25 cellular contexts compared by ENCODE assay signal in genomic region chr9:131612851-131613250, GRCh38.
A peak's percentile ranks its signal among the peaks of the same experiment; 100 is the strongest.
DNase-seq lines count a peak whose midpoint lies in the region; ATAC-seq and TF ChIP-seq lines count a peak whose summit lies in the region.
"Had no signal": no experiment of that assay in that cellular context is flagged by ENCODE, and none has a peak within 500 bp of the region (broad histone marks: within the 10 kb centered on the region; RNA-seq: fewer than 3 reads in every experiment).

No MANE protein-coding gene starts in this region.

- H3K79me1 ChIP-seq in mesenchymal stem cell (replicated peaks; ENCODE audit: low read length, poor library complexity, severe bottlenecking) = no peaks in the 10 kb centered on the region

- POLR2A ChIA-PET in activated CD8-positive, alpha-beta T cell treated with anti-CD3 and anti-CD28 coated beads, Interleukin-2, amount 10 ng/mL, durations not matched to agents 7 days and 5 days (lab: Charles Lee) = no interaction called here
- POLR2A ChIA-PET in activated CD8-positive, alpha-beta T cell treated with anti-CD3 and anti-CD28 coated beads for 36 hours (lab: Charles Lee) = no interaction called here

- 98% methylated on average over 7 of the region's 7 CpGs for WGBS in mesenchymal stem cell

- peak overlapping the region; percentile 41 for H3K27ac Mint-ChIP-seq in activated CD8-positive, alpha-beta T cell treated with anti-CD3 and anti-CD28 coated beads, Interleukin-2, amount 10 ng/mL, durations not matched to agents 7 days and 5 days
- H3K27ac Mint-ChIP-seq in activated CD8-positive, alpha-beta T cell treated with anti-CD3 and anti-CD28 coated beads for 36 hours = no peak overlapping the region
- peak overlapping the region; percentile 46 for H3K27ac Mint-ChIP-seq in activated T-helper 1 cell treated with anti-CD3 and anti-CD28 coated beads, Interleukin-12 subunit alpha, Interleukin-12 subunit beta, Interleukin-2, Interleukin-4 antibody, amounts not matched to agents 30 ng/mL and 10 ng/mL and 1 ng/mL, durations not matched to agents 14 hours and 24 hours and 36 hours
- H3K27ac Mint-ChIP-seq: CD4-positive, alpha-beta T cell; nephron progenitor cell had no signal

- no peak overlapping the region for H2BK120ac ChIP-seq in mesenchymal stem cell (ENCODE audit: low read depth, low read length)

- no peaks in the 10 kb centered on the region for H3K9me3 Mint-ChIP-seq in activated CD8-positive, alpha-beta T cell treated with anti-CD3 and anti-CD28 coated beads, Interleukin-2, amount 10 ng/mL, durations not matched to agents 7 days and 5 days (ENCODE audit: insufficient read depth)
- no peaks in the 10 kb centered on the region for H3K9me3 Mint-ChIP-seq in activated CD8-positive, alpha-beta T cell treated with anti-CD3 and anti-CD28 coated beads for 36 hours
- no peaks in the 10 kb centered on the region for H3K9me3 Mint-ChIP-seq in activated T-helper 1 cell treated with anti-CD3 and anti-CD28 coated beads, Interleukin-12 subunit alpha, Interleukin-12 subunit beta, Interleukin-2, Interleukin-4 antibody, amounts not matched to agents 30 ng/mL and 10 ng/mL and 1 ng/mL, durations not matched to agents 14 hours and 24 hours and 36 hours
- H3K9me3 Mint-ChIP-seq: CD4-positive, alpha-beta T cell; nephron progenitor cell; type B pancreatic cell had no signal

- peaks cover 33 to 61% of the 10 kb centered on the region in 2 experiments for H3K36me3 ChIP-seq in mesenchymal stem cell (ENCODE audit: control insufficient read depth in 1 of 2, insufficient read depth in 2 of 2, low read depth in 1 of 2, low read length in 2 of 2)
- H3K36me3 ChIP-seq: SJSA1 had no signal

- no peak overlapping the region for H4K8ac ChIP-seq in mesenchymal stem cell (ENCODE audit: low read length)

- no peak for TF ChIP-seq CTCF in activated CD8-positive, alpha-beta T cell treated with anti-CD3 and anti-CD28 coated beads for 36 hours (IDR thresholded peaks at IDR 0.05)

- H3K4me2 ChIP-seq in mesenchymal stem cell (ENCODE audit: low read length, poor library complexity, severe bottlenecking) = no peak overlapping the region

- DNase-seq in activated CD8-positive, alpha-beta T cell treated with anti-CD3 and anti-CD28 coated beads, Interleukin-2, amount 10 ng/mL, durations not matched to agents 7 days and 5 days = no peak
- no peak for DNase-seq in activated CD8-positive, alpha-beta T cell treated with anti-CD3 and anti-CD28 coated beads for 36 hours
- DNase-seq in CD1c-positive myeloid dendritic cell (ENCODE audit: extremely low spot score) (peak; percentile 40), mesenchymal stem cell (no peak), NCI-H526 (lab: John Stamatoyannopoulos, UW) (no peak), activated gamma-delta T cell treated with Interleukin-2 at 50 U/mL for 16 hours (no peak)
- DNase-seq in activated T-helper 1 cell treated with anti-CD3 and anti-CD28 coated beads, Interleukin-12 subunit alpha, Interleukin-12 subunit beta, Interleukin-2, Interleukin-4 antibody, amounts not matched to agents 30 ng/mL and 10 ng/mL and 1 ng/mL, durations not matched to agents 14 hours and 24 hours and 36 hours (ENCODE audit: low spot score) = no peak
- DNase-seq in activated effector memory CD4-positive, alpha-beta T cell treated with anti-CD3 and anti-CD28 coated beads, Interleukin-2, amount 50 U/mL, for 16 hours = no peak
- DNase-seq: activated CD4-positive, CD25-positive, alpha-beta regulatory T cell; activated CD8-positive, alpha-beta memory T cell treated with anti-CD3 and anti-CD28 coated beads, Interleukin-2, amount 50 U/mL, for 48 hours; activated gamma-delta T cell; CD4-positive, alpha-beta T cell; hippocampal formation; NCI-H1048; NCI-H1694 treated with DMSO at 0.1 percent for 48 hours; NCI-H2171; NCI-H510A; nephron progenitor cell; stimulated activated CD4-positive, alpha-beta T cell treated with anti-CD3 and anti-CD28 coated beads, Interleukin-15, amount 100 ng/mL, for 24 hours; stimulated activated CD4-positive, alpha-beta T cell treated with anti-CD3 and anti-CD28 coated beads, Interleukin-4, amount 100 ng/mL, for 4 hours; substantia nigra had no signal

- H3K18ac ChIP-seq in mesenchymal stem cell (ENCODE audit: low read depth in 1 of 2, low read length in 2 of 2) = no peak overlapping the region

- H3K14ac ChIP-seq in mesenchymal stem cell (ENCODE audit: low read length in 2 of 2) = no peak overlapping the region

- peaks cover 20% of the 10 kb centered on the region for H3K4me1 ChIP-seq in mesenchymal stem cell (ENCODE audit: control insufficient read depth, insufficient read depth, low read depth, low read length)

- no peak overlapping the region for H2AFZ ChIP-seq in mesenchymal stem cell (ENCODE audit: low read depth, low read length)

- intact Hi-C loops in activated CD8-positive, alpha-beta T cell treated with anti-CD3 and anti-CD28 coated beads for 36 hours (cut with micrococcal nuclease) = no loop called here
- intact Hi-C loops in activated T-helper 1 cell treated with anti-CD3 and anti-CD28 coated beads, Interleukin-12 subunit alpha, Interleukin-12 subunit beta, Interleukin-2, Interleukin-4 antibody, amounts not matched to agents 30 ng/mL and 10 ng/mL and 1 ng/mL, durations not matched to agents 14 hours and 24 hours and 36 hours (cut with micrococcal nuclease) = no loop called here

- peaks cover 49% of the 10 kb centered on the region for H3K36me3 Mint-ChIP-seq in activated CD8-positive, alpha-beta T cell treated with anti-CD3 and anti-CD28 coated beads, Interleukin-2, amount 10 ng/mL, durations not matched to agents 7 days and 5 days (ENCODE audit: low read depth)
- H3K36me3 Mint-ChIP-seq in activated CD8-positive, alpha-beta T cell treated with anti-CD3 and anti-CD28 coated beads for 36 hours (ENCODE audit: low read depth) = peaks cover 20% of the 10 kb centered on the region
- peaks cover 40% of the 10 kb centered on the region for H3K36me3 Mint-ChIP-seq in activated T-helper 1 cell treated with anti-CD3 and anti-CD28 coated beads, Interleukin-12 subunit alpha, Interleukin-12 subunit beta, Interleukin-2, Interleukin-4 antibody, amounts not matched to agents 30 ng/mL and 10 ng/mL and 1 ng/mL, durations not matched to agents 14 hours and 24 hours and 36 hours (ENCODE audit: low read depth)

- H4K91ac ChIP-seq in mesenchymal stem cell (ENCODE audit: low read length) = peak overlapping the region; percentile 35

- no peak overlapping the region for H2BK5ac ChIP-seq in mesenchymal stem cell (ENCODE audit: low read depth, low read length, poor library complexity, severe bottlenecking)

- no peak overlapping the region for H3K4ac ChIP-seq in mesenchymal stem cell (ENCODE audit: low read depth in 1 of 2, low read length in 2 of 2)

- H3K27me3 Mint-ChIP-seq in activated CD8-positive, alpha-beta T cell treated with anti-CD3 and anti-CD28 coated beads, Interleukin-2, amount 10 ng/mL, durations not matched to agents 7 days and 5 days (ENCODE audit: low read depth) = no peaks in the 10 kb centered on the region
- no peaks in the 10 kb centered on the region for H3K27me3 Mint-ChIP-seq in activated CD8-positive, alpha-beta T cell treated with anti-CD3 and anti-CD28 coated beads for 36 hours
- H3K27me3 Mint-ChIP-seq in activated T-helper 1 cell treated with anti-CD3 and anti-CD28 coated beads, Interleukin-12 subunit alpha, Interleukin-12 subunit beta, Interleukin-2, Interleukin-4 antibody, amounts not matched to agents 30 ng/mL and 10 ng/mL and 1 ng/mL, durations not matched to agents 14 hours and 24 hours and 36 hours (ENCODE audit: insufficient read depth) = no peaks in the 10 kb centered on the region
- H3K27me3 Mint-ChIP-seq: CD4-positive, alpha-beta T cell; type B pancreatic cell had no signal

- no peak overlapping the region for H2AK5ac ChIP-seq in mesenchymal stem cell (ENCODE audit: low read length, severe bottlenecking)

- peaks cover 3% of the 10 kb centered on the region for H3K4me1 Mint-ChIP-seq in activated CD8-positive, alpha-beta T cell treated with anti-CD3 and anti-CD28 coated beads, Interleukin-2, amount 10 ng/mL, durations not matched to agents 7 days and 5 days (ENCODE audit: low read depth)
- H3K4me1 Mint-ChIP-seq in activated CD8-positive, alpha-beta T cell treated with anti-CD3 and anti-CD28 coated beads for 36 hours (ENCODE audit: low read depth) = no peaks in the 10 kb centered on the region
- peaks cover under 1% of the 10 kb centered on the region for H3K4me1 Mint-ChIP-seq in activated T-helper 1 cell treated with anti-CD3 and anti-CD28 coated beads, Interleukin-12 subunit alpha, Interleukin-12 subunit beta, Interleukin-2, Interleukin-4 antibody, amounts not matched to agents 30 ng/mL and 10 ng/mL and 1 ng/mL, durations not matched to agents 14 hours and 24 hours and 36 hours (ENCODE audit: low read depth)

- no peaks in the 10 kb centered on the region for H3K27me3 ChIP-seq in mesenchymal stem cell (ENCODE audit: control insufficient read depth in 1 of 2, insufficient read depth in 1 of 2, low read length in 2 of 2)
- H3K27me3 ChIP-seq: SJSA1 had no signal

- CTCF ChIA-PET in activated CD8-positive, alpha-beta T cell treated with anti-CD3 and anti-CD28 coated beads, Interleukin-2, amount 10 ng/mL, durations not matched to agents 7 days and 5 days (lab: Charles Lee) = interaction anchor here (1.7 kb wide), 1 partner anchor 19 kb away, joined by 3 read pairs; no protein-coding TSS in a partner anchor
- CTCF ChIA-PET in activated CD8-positive, alpha-beta T cell treated with anti-CD3 and anti-CD28 coated beads for 36 hours (lab: Charles Lee) = no interaction called here

- H2BK15ac ChIP-seq in mesenchymal stem cell (ENCODE audit: low read depth, poor library complexity, severe bottlenecking) = no peak overlapping the region

- no peaks in the 10 kb centered on the region for H3K9me3 ChIP-seq in mesenchymal stem cell (ENCODE audit: control insufficient read depth, low read length)
- H3K9me3 ChIP-seq: SJSA1 had no signal

- no peak overlapping the region for H3K27ac ChIP-seq in mesenchymal stem cell (ENCODE audit: low read length, poor library complexity, severe bottlenecking)
- H3K27ac ChIP-seq: epithelial cell of prostate, SJSA1 had no signal

- no peak overlapping the region for H3K9ac ChIP-seq in mesenchymal stem cell (ENCODE audit: low read length)

- no peak for ATAC-seq in activated CD8-positive, alpha-beta T cell treated with anti-CD3 and anti-CD28 coated beads, Interleukin-2, amount 10 ng/mL, durations not matched to agents 7 days and 5 days
- ATAC-seq in activated CD8-positive, alpha-beta T cell treated with anti-CD3 and anti-CD28 coated beads for 36 hours = no peak

- H3K4me3 ChIP-seq in mesenchymal stem cell (ENCODE audit: insufficient read depth in 1 of 2, low read depth in 1 of 2, low read length in 2 of 2) = no peak overlapping the region
- H3K4me3 ChIP-seq: lung, SJSA1 had no signal

- no peak overlapping the region for H3K4me3 Mint-ChIP-seq in activated CD8-positive, alpha-beta T cell treated with anti-CD3 and anti-CD28 coated beads, Interleukin-2, amount 10 ng/mL, durations not matched to agents 7 days and 5 days
- no peak overlapping the region for H3K4me3 Mint-ChIP-seq in activated CD8-positive, alpha-beta T cell treated with anti-CD3 and anti-CD28 coated beads for 36 hours
- no peak overlapping the region for H3K4me3 Mint-ChIP-seq in activated T-helper 1 cell treated with anti-CD3 and anti-CD28 coated beads, Interleukin-12 subunit alpha, Interleukin-12 subunit beta, Interleukin-2, Interleukin-4 antibody, amounts not matched to agents 30 ng/mL and 10 ng/mL and 1 ng/mL, durations not matched to agents 14 hours and 24 hours and 36 hours
- H3K4me3 Mint-ChIP-seq: CD4-positive, alpha-beta T cell; nephron progenitor cell; type B pancreatic cell had no signal

- H2BK12ac ChIP-seq in mesenchymal stem cell (ENCODE audit: low read length in 2 of 2) = no peak overlapping the region

- H3K23ac ChIP-seq in mesenchymal stem cell (ENCODE audit: low read length in 2 of 2) = no peak overlapping the region
